8 cellular contexts compared by ENCODE assay signal in genomic region chr19:48719263-48720171, GRCh38. TPM values are rescaled to one million over a fixed set of nuclear protein-coding genes. Genes with fewer than 3 reads are reported as not detected.
DNase-seq lines count a peak whose midpoint lies in the region; ATAC-seq and TF ChIP-seq lines count a peak whose summit lies in the region.

Gene MAMSTR, minus strand, starts transcription at chr19:48719725. Its CDS starts 694 bp downstream, at chr19:48719031.

- H3K4me3 Mint-ChIP-seq in H9 (peak within 1 kb of the TSS; percentile 96 to 98), T-helper 17 cell (peak within 1 kb of the TSS; percentile 94)

- H4K5ac ChIP-seq in H9 (ENCODE audit: insufficient read length, low read depth, low read length): no peak within 1 kb of the TSS

- H3K27me3 ChIP-seq in H9 (ENCODE audit: insufficient read depth, low read length): no peaks in the 10 kb centered on the region

- peak within 1 kb of the TSS; percentile 19 for H3K14ac ChIP-seq in H9 (ENCODE audit: insufficient read depth, low read length)

- H2AFZ ChIP-seq in H9 (ENCODE audit: low read length): no peak within 1 kb of the TSS

- WGBS in H9 (ENCODE audit: extremely low coverage, insufficient read length, low lambda C conversion rate): no CpG with 5 or more reads among the region's 33 CpGs

- H4K8ac ChIP-seq in H9 (replicated peaks; ENCODE audit: insufficient read length, low read depth, low read length): no peak within 1 kb of the TSS

- peaks cover 7% of the 10 kb centered on the region for H3K23me2 ChIP-seq in H9 (ENCODE audit: insufficient read length, low read depth, low read length, poor library complexity, severe bottlenecking)

- H3K79me1 ChIP-seq in H9 (ENCODE audit: insufficient read depth, low read depth, low read length, poor library complexity, severe bottlenecking): no peaks in the 10 kb centered on the region

- no peak within 1 kb of the TSS for H2BK12ac ChIP-seq in H9 (ENCODE audit: insufficient read length, low read depth, low read length)

- peak within 1 kb of the TSS; percentile 66 for H3K4me3 ChIP-seq in skeletal muscle cell (ENCODE audit: low read depth, low read length)

- H3K79me2 ChIP-seq in H9 (ENCODE audit: insufficient read depth, low read length): no peaks in the 10 kb centered on the region

- H3K27ac Mint-ChIP-seq in H9: peak within 1 kb of the TSS in 2 of 3 experiments; percentile 96; a peak in 5 of 7 replicates
- peak within 1 kb of the TSS; percentile 93 for H3K27ac Mint-ChIP-seq in T-helper 17 cell

- no peak within 1 kb of the TSS for H3K4ac ChIP-seq in H9 (ENCODE audit: low read depth, low read length)

- no peak within 1 kb of the TSS for H3K56ac ChIP-seq in H9 (ENCODE audit: insufficient read length, low read depth, low read length)

- H2BK15ac ChIP-seq in H9 (ENCODE audit: low read depth, low read length): no peak within 1 kb of the TSS

- no peak within 1 kb of the TSS for H3K9ac ChIP-seq in H9 (ENCODE audit: extremely low read depth, insufficient read length, low read length)

- H3K36me3 Mint-ChIP-seq in H9 (ENCODE audit: insufficient read depth in 1 of 3, low read depth in 3 of 3) (no peaks in the 10 kb centered on the region), T-helper 17 cell (ENCODE audit: low read depth) (no peaks in the 10 kb centered on the region)

- H3K4me2 ChIP-seq in H9 (ENCODE audit: insufficient read depth, insufficient read length, low read length): peak within 1 kb of the TSS; percentile 45

- no peak within 1 kb of the TSS for H2AK5ac ChIP-seq in H9 (ENCODE audit: insufficient read length, low read length)

- no peak within 1 kb of the TSS for H3K18ac ChIP-seq in H9 (ENCODE audit: insufficient read length, low read depth, low read length)

- no peak within 1 kb of the TSS for H3K27ac ChIP-seq in H9 (ENCODE audit: insufficient read length, low read depth, low read length)

- H3K4me1 Mint-ChIP-seq in H9 (peaks cover 31 to 45% of the 10 kb centered on the region in 2 experiments), T-helper 17 cell (peaks cover 14% of the 10 kb centered on the region)

- H3T11ph ChIP-seq in H9 (ENCODE audit: low read length): no peak within 1 kb of the TSS

- H4K20me1 ChIP-seq in H9 (ENCODE audit: control insufficient read depth, insufficient read depth, insufficient read length): no peaks in the 10 kb centered on the region

- ATAC-seq in T-helper 17 cell (no peak), left cardiac atrium (no peak), HG03457 (IDR thresholded peaks at IDR 0.05; ENCODE audit: unreplicated experiment) (no peak), GM19328 (IDR thresholded peaks at IDR 0.05; ENCODE audit: unreplicated experiment) (no peak)

- no peak within 1 kb of the TSS for H2BK20ac ChIP-seq in H9 (ENCODE audit: low read depth, low read length, poor library complexity, severe bottlenecking)

- no peaks in the 10 kb centered on the region; the same call in 1 of the 2 replicates for H3K4me1 ChIP-seq in H9 (ENCODE audit: insufficient read depth, low read length)

- no peaks in the 10 kb centered on the region for H3K9me3 ChIP-seq in H9 (ENCODE audit: control insufficient read depth, low read depth, low read length)
- no peaks in the 10 kb centered on the region for H3K9me3 ChIP-seq in T-helper 17 cell (ENCODE audit: control insufficient read depth, low read length, poor library complexity, severe bottlenecking)

- no peak within 1 kb of the TSS for H4K91ac ChIP-seq in H9 (ENCODE audit: insufficient read length, low read depth, low read length)

- intact Hi-C loops in left cardiac atrium (cut with DNase I): no loop called here

- no peak within 1 kb of the TSS for H2BK120ac ChIP-seq in H9 (ENCODE audit: low read depth, low read length, poor library complexity, severe bottlenecking)

- no peak within 1 kb of the TSS for H2BK5ac ChIP-seq in H9 (ENCODE audit: insufficient read length, low read length)

- H3K9me3 Mint-ChIP-seq in H9: no peaks in the 10 kb centered on the region

- H3K27me3 Mint-ChIP-seq in H9 (ENCODE audit: low read depth) (no peaks in the 10 kb centered on the region; the same call in 1 of the 2 replicates), T-helper 17 cell (no peaks in the 10 kb centered on the region)

- H3K23ac ChIP-seq in H9 (ENCODE audit: insufficient read length, low read depth, low read length): no peak within 1 kb of the TSS

- DNase-seq in H9: peak; percentile 39
- no peak for DNase-seq in T-helper 17 cell
- peak; percentile 52 for DNase-seq in left cardiac atrium
- no peak for DNase-seq in skeletal muscle cell (ENCODE audit: low read depth)
- no peak for DNase-seq in NCI-H128 (lab: John Stamatoyannopoulos, UW; ENCODE audit: unreplicated experiment)
- no peak for DNase-seq in activated CD4-positive, alpha-beta T cell treated with anti-CD3 and anti-CD28 coated beads for 4 hours

- TF ChIP-seq CTCF in H9 (conservative IDR thresholded peaks at IDR 0.05): no peak

RNA-seq across cellular contexts. Expression of gene MAMSTR, which starts in this region (rescaled TPM):
- total RNA-seq in H9 (2021) (1.4 and 1.6 TPM in 2 replicates), T-helper 17 cell (under 1 TPM; 0.42 to 0.60 TPM), left cardiac atrium (1 to 10 TPM; 1.6 to 3.2 TPM)

Comparison
In these comparisons a context has a peak if more than half of its experiments do, and no peak if none do; other contexts are left out.
1. DNase-seq: peak in H9 (single experiment) and left cardiac atrium (single experiment); none in T-helper 17 cell (0 of 3), skeletal muscle cell (single experiment), NCI-H128 (single experiment) and activated CD4-positive, alpha-beta T cell treated with anti-CD3 and anti-CD28 coated beads for 4 hours (0 of 2).